ENCODE assay signal across 1 cellular context in genomic region chr5:9951861-9952260, GRCh38.
TF ChIP-seq lines count a peak whose summit lies in the region.

No MANE protein-coding gene starts in this region.

TF ChIP-seq in GM23338, 12 proteins besides CTCF, POLR2A, EP300 and RAD21 (continued from another document):
- TF ChIP-seq REST (IDR thresholded peaks at IDR 0.05; ENCODE audit: unreplicated experiment) (no peak), JUNB (IDR thresholded peaks at IDR 0.05; ENCODE audit: unreplicated experiment) (no peak), ZNF114 (CRISPR knock-in tag; IDR thresholded peaks at IDR 0.05) (no peak)
